Comparison of ENCODE assay signal across 2 cellular contexts in the genomic region with DNA sequence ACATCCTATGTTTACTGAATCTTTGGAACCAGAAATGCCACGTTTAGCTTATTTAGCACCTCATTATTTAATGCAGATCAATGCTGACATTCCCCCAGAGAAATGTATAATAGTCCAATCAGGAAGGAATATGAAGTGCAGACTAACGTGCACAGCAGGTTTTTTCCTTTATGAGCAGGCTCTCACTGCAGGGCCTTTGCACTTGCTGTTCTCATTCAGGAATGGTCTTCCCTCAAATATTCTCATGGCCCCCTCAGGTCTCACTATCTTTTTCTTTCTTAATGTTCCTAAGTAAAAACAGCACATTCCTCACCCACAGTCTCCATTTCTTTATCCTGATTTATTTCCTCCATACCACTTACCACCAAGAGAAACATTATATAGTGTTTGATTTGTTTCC.
TF ChIP-seq lines count a peak whose summit lies in the region.

No MANE protein-coding gene starts in this region.

TF ChIP-seq in HEK293, 187 proteins besides CTCF, POLR2A, EP300 and RAD21:
- TF ChIP-seq PRDM1 (tag by site-specific recombination; IDR thresholded peaks at IDR 0.05) (no peak), ZNF623 (tag by site-specific recombination; IDR thresholded peaks at IDR 0.05) (peak; percentile 60), ZNF521 (tag by site-specific recombination; IDR thresholded peaks at IDR 0.05) (no peak)

TF ChIP-seq in K562, 482 proteins besides CTCF, POLR2A, EP300 and RAD21:
- TF ChIP-seq, protein P1, sequence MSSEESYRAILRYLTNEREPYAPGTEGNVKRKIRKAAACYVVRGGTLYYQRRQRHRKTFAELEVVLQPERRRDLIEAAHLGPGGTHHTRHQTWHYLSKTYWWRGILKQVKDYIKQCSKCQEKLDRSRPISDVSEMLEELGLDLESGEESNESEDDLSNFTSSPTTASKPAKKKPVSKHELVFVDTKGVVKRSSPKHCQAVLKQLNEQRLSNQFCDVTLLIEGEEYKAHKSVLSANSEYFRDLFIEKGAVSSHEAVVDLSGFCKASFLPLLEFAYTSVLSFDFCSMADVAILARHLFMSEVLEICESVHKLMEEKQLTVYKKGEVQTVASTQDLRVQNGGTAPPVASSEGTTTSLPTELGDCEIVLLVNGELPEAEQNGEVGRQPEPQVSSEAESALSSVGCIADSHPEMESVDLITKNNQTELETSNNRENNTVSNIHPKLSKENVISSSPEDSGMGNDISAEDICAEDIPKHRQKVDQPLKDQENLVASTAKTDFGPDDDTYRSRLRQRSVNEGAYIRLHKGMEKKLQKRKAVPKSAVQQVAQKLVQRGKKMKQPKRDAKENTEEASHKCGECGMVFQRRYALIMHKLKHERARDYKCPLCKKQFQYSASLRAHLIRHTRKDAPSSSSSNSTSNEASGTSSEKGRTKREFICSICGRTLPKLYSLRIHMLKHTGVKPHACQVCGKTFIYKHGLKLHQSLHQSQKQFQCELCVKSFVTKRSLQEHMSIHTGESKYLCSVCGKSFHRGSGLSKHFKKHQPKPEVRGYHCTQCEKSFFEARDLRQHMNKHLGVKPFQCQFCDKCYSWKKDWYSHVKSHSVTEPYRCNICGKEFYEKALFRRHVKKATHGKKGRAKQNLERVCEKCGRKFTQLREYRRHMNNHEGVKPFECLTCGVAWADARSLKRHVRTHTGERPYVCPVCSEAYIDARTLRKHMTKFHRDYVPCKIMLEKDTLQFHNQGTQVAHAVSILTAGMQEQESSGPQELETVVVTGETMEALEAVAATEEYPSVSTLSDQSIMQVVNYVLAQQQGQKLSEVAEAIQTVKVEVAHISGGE (CRISPR knock-in tag; IDR thresholded peaks at IDR 0.05) = no peak
- TF ChIP-seq RBM25 (IDR thresholded peaks at IDR 0.05; ENCODE audit: low read depth, low read length, severe bottlenecking) = peak; percentile 68
